ENCODE assay signal across 1 cellular context in genomic region chr15:50184863-50185504, GRCh38.
TF ChIP-seq lines count a peak whose summit lies in the region.

No MANE protein-coding gene starts in this region.

TF ChIP-seq in HepG2, 621 proteins besides CTCF, POLR2A, EP300 and RAD21 (continued from another document and continues in another):
- TF ChIP-seq ZBTB40 (IDR thresholded peaks at IDR 0.05) (no peak), ZBTB40 (CRISPR knock-in tag; IDR thresholded peaks at IDR 0.05) (no peak), ZC3H4 (CRISPR knock-in tag; IDR thresholded peaks at IDR 0.05; ENCODE audit: borderline replicate concordance) (no peak), ASH2L (IDR thresholded peaks at IDR 0.05; ENCODE audit: insufficient read length, low read depth, low read length) (peak; percentile 48), POGZ (CRISPR knock-in tag; IDR thresholded peaks at IDR 0.05) (no peak), DRAP1 (CRISPR knock-in tag; IDR thresholded peaks at IDR 0.05) (peak; percentile 24; the same call in 1 of the 2 replicates), ZNF710 (CRISPR knock-in tag; IDR thresholded peaks at IDR 0.05; ENCODE audit: borderline replicate concordance) (no peak), ZHX2 (IDR thresholded peaks at IDR 0.05; ENCODE audit: low read depth) (no peak), ZHX2 (CRISPR knock-in tag; IDR thresholded peaks at IDR 0.05; ENCODE audit: borderline replicate concordance) (no peak), NFKBIZ (CRISPR knock-in tag; IDR thresholded peaks at IDR 0.05) (no peak), GATAD2A (CRISPR knock-in tag; IDR thresholded peaks at IDR 0.05) (peak; percentile 44), ZNF180 (CRISPR knock-in tag; IDR thresholded peaks at IDR 0.05; ENCODE audit: borderline replicate concordance, low read depth) (no peak), KLF16 (CRISPR knock-in tag; IDR thresholded peaks at IDR 0.05) (no peak), ZNF318 (CRISPR knock-in tag; IDR thresholded peaks at IDR 0.05) (no peak), NFYB (CRISPR knock-in tag; IDR thresholded peaks at IDR 0.05) (no peak), ZFP1 (CRISPR knock-in tag; IDR thresholded peaks at IDR 0.05) (no peak), ZNF883 (CRISPR knock-in tag; IDR thresholded peaks at IDR 0.05; ENCODE audit: not compliant biosample characterization) (no peak), MTA1 (CRISPR knock-in tag; IDR thresholded peaks at IDR 0.05; ENCODE audit: borderline replicate concordance) (no peak), MIXL1 (CRISPR knock-in tag; IDR thresholded peaks at IDR 0.05) (peak; percentile 25; the same call in 1 of the 2 replicates), MAZ (IDR thresholded peaks at IDR 0.05; ENCODE audit: borderline replicate concordance, low read depth, low read length) (no peak), MAZ (CRISPR knock-in tag; IDR thresholded peaks at IDR 0.05; ENCODE audit: low read depth) (no peak), HNF4A (CRISPR knock-in tag; IDR thresholded peaks at IDR 0.05) (peak; percentile 56), ZEB1 (IDR thresholded peaks at IDR 0.05; ENCODE audit: insufficient replicate concordance, low read depth) (no peak), SP2 (CRISPR knock-in tag; IDR thresholded peaks at IDR 0.05) (no peak), CEBPG (CRISPR knock-in tag; IDR thresholded peaks at IDR 0.05) (0 out of 2 replicates have a peak, but pooled peaks have one; percentile 9), ZNF513 (CRISPR knock-in tag; conservative IDR thresholded peaks at IDR 0.05) (no peak)
